ENCODE assay signal across 25 cellular contexts in the genomic region with DNA sequence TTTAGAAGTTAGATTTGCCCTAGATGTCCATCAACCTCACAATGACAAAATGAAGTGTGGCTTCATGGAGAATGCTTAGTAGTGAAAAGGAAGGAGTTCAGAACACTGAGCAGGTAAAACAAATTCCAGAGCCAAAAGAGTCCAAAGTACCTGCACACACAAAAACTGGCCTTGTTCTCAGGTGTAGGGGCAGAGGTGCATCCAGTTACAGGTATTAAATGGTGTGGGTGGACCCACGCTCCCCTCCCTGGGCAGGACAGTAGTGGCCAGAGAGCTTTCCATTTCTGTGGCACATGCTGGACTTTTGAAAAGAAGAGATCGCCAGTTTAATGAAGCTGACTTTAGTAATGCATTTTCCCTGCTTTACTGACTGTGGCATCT. TPM values are rescaled to one million over a fixed set of nuclear protein-coding genes. Genes with fewer than 3 reads are reported as not detected.
A peak's percentile ranks its signal among the peaks of the same experiment; 100 is the strongest.
DNase-seq lines count a peak whose midpoint lies in the region; ATAC-seq and TF ChIP-seq lines count a peak whose summit lies in the region.
"Had no signal": no experiment of that assay in that cellular context is flagged by ENCODE, and none has a peak within 500 bp of the region (broad histone marks: within the 10 kb centered on the region; RNA-seq: fewer than 3 reads in every experiment).

No MANE protein-coding gene starts in this region.

- no peak overlapping the region for H3K27ac ChIP-seq in CD4-positive, alpha-beta memory T cell (ENCODE audit: low read depth, low read length)
- peak overlapping the region; percentile 38 for H3K27ac ChIP-seq in neutrophil
- H3K27ac ChIP-seq: 22Rv1, GM23248 had no signal

- peaks cover 16% of the 10 kb centered on the region for H3K36me3 Mint-ChIP-seq in activated CD8-positive, alpha-beta memory T cell treated with anti-CD3 and anti-CD28 coated beads, Interleukin-2, amount 10 ng/mL, durations not matched to agents 7 days and 5 days
- peaks cover 12 to 21% of the 10 kb centered on the region in 2 donors for H3K36me3 Mint-ChIP-seq in CD4-positive, alpha-beta memory T cell
- peaks cover 15% of the 10 kb centered on the region for H3K36me3 Mint-ChIP-seq in activated naive CD8-positive, alpha-beta T cell treated with anti-CD3 and anti-CD28 coated beads for 36 hours
- H3K36me3 Mint-ChIP-seq in progenitor cell of endocrine pancreas (ENCODE audit: insufficient read depth): peaks cover 9% of the 10 kb centered on the region
- H3K36me3 Mint-ChIP-seq: IgD-negative memory B cell had no signal

- H3K27ac Mint-ChIP-seq in activated CD8-positive, alpha-beta memory T cell treated with anti-CD3 and anti-CD28 coated beads, Interleukin-2, amount 10 ng/mL, durations not matched to agents 7 days and 5 days: no peak overlapping the region
- peak overlapping the region in 4 of 7 donors; percentile 3 to 80 (median 76) for H3K27ac Mint-ChIP-seq in CD4-positive, alpha-beta memory T cell
- H3K27ac Mint-ChIP-seq in activated naive CD8-positive, alpha-beta T cell treated with anti-CD3 and anti-CD28 coated beads for 36 hours: peak overlapping the region; percentile 55
- H3K27ac Mint-ChIP-seq in progenitor cell of endocrine pancreas: no peak overlapping the region
- H3K27ac Mint-ChIP-seq: IgD-negative memory B cell had no signal

- peaks cover 16% of the 10 kb centered on the region for H3K36me3 ChIP-seq in CD4-positive, alpha-beta memory T cell (ENCODE audit: insufficient read depth, low read length)
- peaks cover 91% of the 10 kb centered on the region for H3K36me3 ChIP-seq in neutrophil

- no peak for ATAC-seq in activated CD8-positive, alpha-beta memory T cell treated with anti-CD3 and anti-CD28 coated beads, Interleukin-2, amount 10 ng/mL, durations not matched to agents 7 days and 5 days

- H3K27me3 Mint-ChIP-seq in activated CD8-positive, alpha-beta memory T cell treated with anti-CD3 and anti-CD28 coated beads, Interleukin-2, amount 10 ng/mL, durations not matched to agents 7 days and 5 days: no peaks in the 10 kb centered on the region
- H3K27me3 Mint-ChIP-seq in CD4-positive, alpha-beta memory T cell: no peaks in the 10 kb centered on the region
- no peaks in the 10 kb centered on the region for H3K27me3 Mint-ChIP-seq in activated naive CD8-positive, alpha-beta T cell treated with anti-CD3 and anti-CD28 coated beads for 36 hours
- no peaks in the 10 kb centered on the region for H3K27me3 Mint-ChIP-seq in progenitor cell of endocrine pancreas
- H3K27me3 Mint-ChIP-seq: IgD-negative memory B cell had no signal

- no peaks in the 10 kb centered on the region for H3K9me3 Mint-ChIP-seq in activated CD8-positive, alpha-beta memory T cell treated with anti-CD3 and anti-CD28 coated beads, Interleukin-2, amount 10 ng/mL, durations not matched to agents 7 days and 5 days (ENCODE audit: low read depth)
- H3K9me3 Mint-ChIP-seq in CD4-positive, alpha-beta memory T cell: peaks cover 0 to 8% (median 0%) of the 10 kb centered on the region in 8 donors
- H3K9me3 Mint-ChIP-seq in activated naive CD8-positive, alpha-beta T cell treated with anti-CD3 and anti-CD28 coated beads for 36 hours: no peaks in the 10 kb centered on the region
- H3K9me3 Mint-ChIP-seq in progenitor cell of endocrine pancreas (ENCODE audit: low read depth): no peaks in the 10 kb centered on the region
- H3K9me3 Mint-ChIP-seq: CD14-positive monocyte, IgD-negative memory B cell had no signal

- no peak for TF ChIP-seq CTCF in neutrophil (IDR thresholded peaks at IDR 0.05)
- TF ChIP-seq CTCF in progenitor cell of endocrine pancreas (IDR thresholded peaks at IDR 0.05; ENCODE audit: unreplicated experiment): no peak

- CTCF ChIA-PET in activated CD8-positive, alpha-beta memory T cell treated with anti-CD3 and anti-CD28 coated beads, Interleukin-2, amount 10 ng/mL, durations not matched to agents 7 days and 5 days (lab: Charles Lee): no interaction called here
- CTCF ChIA-PET in CD4-positive, alpha-beta memory T cell (lab: Charles Lee; ENCODE audit: partially characterized antibody): no interaction called here

- no peaks in the 10 kb centered on the region for H3K27me3 ChIP-seq in CD4-positive, alpha-beta memory T cell (ENCODE audit: insufficient read depth, low read length)
- H3K27me3 ChIP-seq in neutrophil: no peaks in the 10 kb centered on the region

- POLR2A ChIA-PET in CD4-positive, alpha-beta memory T cell (lab: Charles Lee; ENCODE audit: partially characterized antibody): no interaction called here

- H3K4me1 ChIP-seq in CD4-positive, alpha-beta memory T cell (ENCODE audit: insufficient read depth, low read length): peaks cover 8% of the 10 kb centered on the region
- H3K4me1 ChIP-seq in neutrophil (ENCODE audit: control insufficient read depth in 1 of 2, insufficient read depth in 1 of 2, low read depth in 1 of 2, low read length in 1 of 2): no peaks in the 10 kb centered on the region
- H3K4me1 ChIP-seq: HAP-1 had no signal

- H3K4me3 Mint-ChIP-seq in activated CD8-positive, alpha-beta memory T cell treated with anti-CD3 and anti-CD28 coated beads, Interleukin-2, amount 10 ng/mL, durations not matched to agents 7 days and 5 days: no peak overlapping the region
- no peak overlapping the region for H3K4me3 Mint-ChIP-seq in CD4-positive, alpha-beta memory T cell
- H3K4me3 Mint-ChIP-seq in activated naive CD8-positive, alpha-beta T cell treated with anti-CD3 and anti-CD28 coated beads for 36 hours: no peak overlapping the region
- no peak overlapping the region for H3K4me3 Mint-ChIP-seq in progenitor cell of endocrine pancreas (ENCODE audit: low read depth)
- H3K4me3 Mint-ChIP-seq: CD14-positive monocyte, IgD-negative memory B cell had no signal

- H3K4me1 Mint-ChIP-seq in activated CD8-positive, alpha-beta memory T cell treated with anti-CD3 and anti-CD28 coated beads, Interleukin-2, amount 10 ng/mL, durations not matched to agents 7 days and 5 days: peaks cover under 1% of the 10 kb centered on the region
- H3K4me1 Mint-ChIP-seq in CD4-positive, alpha-beta memory T cell: peaks cover 0 to 16% (median 5%) of the 10 kb centered on the region in 4 donors
- H3K4me1 Mint-ChIP-seq in activated naive CD8-positive, alpha-beta T cell treated with anti-CD3 and anti-CD28 coated beads for 36 hours: peaks cover 6% of the 10 kb centered on the region
- peaks cover 2% of the 10 kb centered on the region for H3K4me1 Mint-ChIP-seq in progenitor cell of endocrine pancreas (ENCODE audit: low read depth)

- intact Hi-C loops in CD4-positive, alpha-beta memory T cell (cut with micrococcal nuclease): no loop called here

- peak; percentile 53 for DNase-seq in activated CD8-positive, alpha-beta memory T cell treated with anti-CD3 and anti-CD28 coated beads for 24 hours
- DNase-seq in activated CD8-positive, alpha-beta memory T cell treated with anti-CD3 and anti-CD28 coated beads, Interleukin-2, amount 10 ng/mL, durations not matched to agents 7 days and 5 days: no peak
- no peak for DNase-seq in CD4-positive, alpha-beta memory T cell
- DNase-seq in activated naive CD8-positive, alpha-beta T cell treated with anti-CD3 and anti-CD28 coated beads for 36 hours: no peak
- DNase-seq in UCSD-AML1 (lab: John Stamatoyannopoulos, UW; ENCODE audit: unreplicated experiment): no peak
- DNase-seq in progenitor cell of endocrine pancreas (ENCODE audit: low spot score, unreplicated experiment): no peak
- no peak for DNase-seq in SHP77 (lab: John Stamatoyannopoulos, UW)
- DNase-seq: AML-193, DMS53, EL, GM23248, Karpas-422, NCI-H1048, NCI-H1436, NCI-H1930, NCI-H226, NCI-H524, NCI-H82, OCI-M1 had no signal

- no peak overlapping the region for H3K4me3 ChIP-seq in CD4-positive, alpha-beta memory T cell (ENCODE audit: low read length in 2 of 2)
- no peak overlapping the region for H3K4me3 ChIP-seq in neutrophil (ENCODE audit: low read depth in 1 of 2, low read length in 1 of 2)
- H3K4me3 ChIP-seq: GM12878, GM23248, HAP-1 had no signal

- H3K9me3 ChIP-seq in CD4-positive, alpha-beta memory T cell (ENCODE audit: control insufficient read depth in 1 of 2, low read length in 2 of 2): no peaks in the 10 kb centered on the region
- H3K9me3 ChIP-seq in neutrophil: no peaks in the 10 kb centered on the region
- H3K9me3 ChIP-seq: HAP-1 had no signal

RNA-seq across cellular contexts. Expression of gene SECISBP2, which starts 47.2 kb away (rescaled TPM):
- 10 to 100 TPM; 36.1 to 40.2 TPM for total RNA-seq in activated CD8-positive, alpha-beta memory T cell treated with anti-CD3 and anti-CD28 coated beads, Interleukin-2, amount 10 ng/mL, durations not matched to agents 7 days and 5 days
- 100 to 1,000 TPM in 1 of 2 experiments, 10 to 100 TPM in 1; 96.5 to 112 TPM for total RNA-seq in CD4-positive, alpha-beta memory T cell
- polyA plus RNA-seq in CD4-positive, alpha-beta memory T cell: 10 to 100 TPM; 12.5 to 23.3 TPM
- total RNA-seq in activated naive CD8-positive, alpha-beta T cell treated with anti-CD3 and anti-CD28 coated beads for 36 hours: 10 to 100 TPM; 27.3 to 34.7 TPM
- total RNA-seq in progenitor cell of endocrine pancreas: 73.5 and 75.7 TPM in 2 replicates

RNA-seq across cellular contexts. Expression of gene CKS2, which starts 54.5 kb away (rescaled TPM):
- total RNA-seq in activated CD8-positive, alpha-beta memory T cell treated with anti-CD3 and anti-CD28 coated beads, Interleukin-2, amount 10 ng/mL, durations not matched to agents 7 days and 5 days: 100 to 1,000 TPM; 200 to 225 TPM
- total RNA-seq in CD4-positive, alpha-beta memory T cell: 1 to 10 TPM; 6.5 to 8.5 TPM
- 10 to 100 TPM; 24.3 to 35.4 TPM for polyA plus RNA-seq in CD4-positive, alpha-beta memory T cell
- 100 to 1,000 TPM; 333 to 343 TPM for total RNA-seq in activated naive CD8-positive, alpha-beta T cell treated with anti-CD3 and anti-CD28 coated beads for 36 hours
- total RNA-seq in progenitor cell of endocrine pancreas: 98.7 and 99.1 TPM in 2 replicates

Comparison
In these comparisons a context has a peak if more than half of its experiments do, and no peak if none do; other contexts are left out.
1. H3K27ac Mint-ChIP-seq: peak in CD4-positive, alpha-beta memory T cell (4 of 7) and activated naive CD8-positive, alpha-beta T cell treated with anti-CD3 and anti-CD28 coated beads for 36 hours (single experiment); none in activated CD8-positive, alpha-beta memory T cell treated with anti-CD3 and anti-CD28 coated beads, Interleukin-2, amount 10 ng/mL, durations not matched to agents 7 days and 5 days (single experiment) and progenitor cell of endocrine pancreas (single experiment).
2. RNA of gene CKS2, which starts 54.5 kb away (total RNA-seq): 333 to 343 TPM in activated naive CD8-positive, alpha-beta T cell treated with anti-CD3 and anti-CD28 coated beads for 36 hours, 200 to 225 TPM in activated CD8-positive, alpha-beta memory T cell treated with anti-CD3 and anti-CD28 coated beads, Interleukin-2, amount 10 ng/mL, durations not matched to agents 7 days and 5 days and 98.7 to 99.1 TPM in progenitor cell of endocrine pancreas; 6.5 to 8.5 TPM in CD4-positive, alpha-beta memory T cell; every median in the first group is over 10 times any median in the second.